10 cellular contexts compared by ENCODE assay signal in the genomic region with DNA sequence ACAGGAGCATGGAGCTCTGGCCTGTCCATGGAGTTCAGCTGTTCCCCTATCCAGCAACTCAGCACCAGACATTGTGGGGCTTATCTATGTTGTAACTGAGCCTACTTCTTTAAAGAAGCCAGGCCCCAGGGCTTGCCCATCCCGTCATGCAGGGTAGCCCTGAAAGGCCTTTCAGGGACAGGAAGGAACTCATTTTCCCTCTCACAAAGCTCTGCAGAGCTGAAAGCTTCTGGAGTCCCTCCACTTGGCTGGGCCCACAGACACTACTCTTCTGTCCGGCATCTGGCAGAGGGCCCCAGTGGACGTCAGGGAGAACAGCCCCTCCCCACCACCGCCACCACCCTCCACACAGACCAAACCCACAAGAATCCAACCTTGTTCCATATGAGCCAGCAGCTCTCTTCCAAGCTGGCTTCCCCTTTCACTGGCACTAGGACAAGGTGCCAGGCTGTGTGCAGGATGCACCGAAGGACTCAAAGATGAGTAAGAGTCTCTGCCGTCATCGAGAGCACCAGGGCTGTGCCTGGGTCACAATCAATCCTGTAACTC. TPM values are rescaled to one million over a fixed set of nuclear protein-coding genes. Genes with fewer than 3 reads are reported as not detected.
DNase-seq lines count a peak whose midpoint lies in the region; ATAC-seq and TF ChIP-seq lines count a peak whose summit lies in the region.
"Had no signal": no experiment of that assay in that cellular context is flagged by ENCODE, and none has a peak within 500 bp of the region (broad histone marks: within the 10 kb centered on the region; RNA-seq: fewer than 3 reads in every experiment).

No MANE protein-coding gene starts in this region.

- H3K27me3 Mint-ChIP-seq in T-helper 17 cell: peaks cover 17% of the 10 kb centered on the region
- H3K27me3 Mint-ChIP-seq in activated T-helper 2 cell treated with anti-CD3 and anti-CD28 coated beads, Interferon-gamma antibody, Interleukin-2, Interleukin-4, amounts not matched to agents 10 μg/mL and 5 μg/mL and 100 μg/mL, durations not matched to agents 14 hours and 24 hours and 36 hours (ENCODE audit: low read depth): peaks cover 3% of the 10 kb centered on the region

- H3K27ac ChIP-seq in fibroblast of lung (ENCODE audit: insufficient read depth, low read length) (peak overlapping the region; percentile 90), mesodermal cell (ENCODE audit: low read depth, low read length, severe bottlenecking) (peak overlapping the region; percentile 43), tibial artery (no peak overlapping the region)

- WGBS in mesodermal cell (ENCODE audit: insufficient coverage in 2 of 2), 2 experiments: 90 to 95% methylated on average over 4 to 6 of the region's 7 CpGs

- H3K4me2 ChIP-seq in fibroblast of lung (ENCODE audit: extremely low read depth, insufficient read depth, low read length): no peak overlapping the region

- H3K9me3 ChIP-seq in fibroblast of lung (ENCODE audit: control insufficient read depth, insufficient read depth, low read depth, low read length) (no peaks in the 10 kb centered on the region), mesodermal cell (ENCODE audit: control insufficient read depth, low read length) (no peaks in the 10 kb centered on the region), tibial artery (no peaks in the 10 kb centered on the region), T-helper 17 cell (ENCODE audit: control insufficient read depth, low read length, poor library complexity, severe bottlenecking) (no peaks in the 10 kb centered on the region)

- H4K20me1 ChIP-seq in fibroblast of lung (ENCODE audit: control insufficient read depth, extremely low read depth, insufficient read depth, low read length): no peaks in the 10 kb centered on the region

- H3K4me3 Mint-ChIP-seq in T-helper 17 cell: no peak overlapping the region
- no peak overlapping the region for H3K4me3 Mint-ChIP-seq in activated T-helper 2 cell treated with anti-CD3 and anti-CD28 coated beads, Interferon-gamma antibody, Interleukin-2, Interleukin-4, amounts not matched to agents 10 μg/mL and 5 μg/mL and 100 μg/mL, durations not matched to agents 14 hours and 24 hours and 36 hours (ENCODE audit: low read depth)

- intact Hi-C loops in tibial artery (cut with DNase I; ENCODE audit: low total_unique reads): no loop called here
- intact Hi-C loops in activated T-helper 2 cell treated with anti-CD3 and anti-CD28 coated beads, Interferon-gamma antibody, Interleukin-2, Interleukin-4, amounts not matched to agents 10 μg/mL and 5 μg/mL and 100 μg/mL, durations not matched to agents 14 hours and 24 hours and 36 hours (cut with micrococcal nuclease): no loop called here

- no peak overlapping the region for H3K4me3 ChIP-seq in fibroblast of lung (replicated peaks in 1 of 4; ENCODE audit: control extremely low read depth in 1 of 4, insufficient read depth in 1 of 4, low read depth in 3 of 4, low read length in 4 of 4)
- H3K4me3 ChIP-seq in mesodermal cell (ENCODE audit: extremely low read depth, insufficient read depth, low read length, poor library complexity, severe bottlenecking): no peak overlapping the region
- H3K4me3 ChIP-seq in tibial artery: no peak overlapping the region

- peak; percentile 22 for DNase-seq in T1000 (lab: John Stamatoyannopoulos, UW)
- peak; percentile 91 to 92 for DNase-seq in fibroblast of lung (ENCODE audit: low read depth in 2 of 2)
- peak; percentile 28 to 63 for DNase-seq in tibial artery
- DNase-seq in DMS153 treated with DMSO at 0.1 percent for 48 hours (lab: John Stamatoyannopoulos, UW; ENCODE audit: unreplicated experiment): no peak
- DNase-seq in T-helper 17 cell: no peak
- DNase-seq in activated T-helper 2 cell treated with anti-CD3 and anti-CD28 coated beads, Interferon-gamma antibody, Interleukin-2, Interleukin-4, amounts not matched to agents 10 μg/mL and 5 μg/mL and 100 μg/mL, durations not matched to agents 14 hours and 24 hours and 36 hours (ENCODE audit: low spot score): no peak
- DNase-seq: GDM1; stimulated activated CD4-positive, alpha-beta T cell treated with anti-CD3 and anti-CD28 coated beads, Interleukin-4, amount 100 ng/mL, for 24 hours had no signal

- peaks cover 2% of the 10 kb centered on the region for H3K79me2 ChIP-seq in fibroblast of lung (ENCODE audit: control insufficient read depth, insufficient read depth, low read length)

- no peak overlapping the region for H3K9ac ChIP-seq in fibroblast of lung (ENCODE audit: insufficient read depth, low read length)

- H3K27ac Mint-ChIP-seq in T-helper 17 cell: no peak overlapping the region
- H3K27ac Mint-ChIP-seq in activated T-helper 2 cell treated with anti-CD3 and anti-CD28 coated beads, Interferon-gamma antibody, Interleukin-2, Interleukin-4, amounts not matched to agents 10 μg/mL and 5 μg/mL and 100 μg/mL, durations not matched to agents 14 hours and 24 hours and 36 hours: no peak overlapping the region

- H3K4me1 ChIP-seq in fibroblast of lung (ENCODE audit: control insufficient read depth, extremely low read depth, insufficient read depth, low read length) (peaks cover 44% of the 10 kb centered on the region), mesodermal cell (ENCODE audit: control insufficient read depth, insufficient read depth, low read length, poor library complexity, severe bottlenecking) (peaks cover 3% of the 10 kb centered on the region), tibial artery (peaks cover 0 to 8% (median 0%) of the 10 kb centered on the region in 4 donors)

- no peaks in the 10 kb centered on the region for H3K36me3 ChIP-seq in fibroblast of lung (ENCODE audit: control insufficient read depth, insufficient read depth, low read length)
- peaks cover 13% of the 10 kb centered on the region for H3K36me3 ChIP-seq in mesodermal cell (ENCODE audit: control insufficient read depth, insufficient read depth, low read length)
- H3K36me3 ChIP-seq in tibial artery: no peaks in the 10 kb centered on the region

- ATAC-seq in HG02678 (IDR thresholded peaks at IDR 0.05; ENCODE audit: unreplicated experiment) (no peak), T-helper 17 cell (no peak)

- H3K27me3 ChIP-seq in fibroblast of lung (ENCODE audit: control insufficient read depth, insufficient read depth, low read length) (no peaks in the 10 kb centered on the region), tibial artery (peaks cover 0 to 3% of the 10 kb centered on the region in 2 donors)

- H2AFZ ChIP-seq in fibroblast of lung (ENCODE audit: low read length): no peak overlapping the region

- no peaks in the 10 kb centered on the region for H3K4me1 Mint-ChIP-seq in T-helper 17 cell
- H3K4me1 Mint-ChIP-seq in activated T-helper 2 cell treated with anti-CD3 and anti-CD28 coated beads, Interferon-gamma antibody, Interleukin-2, Interleukin-4, amounts not matched to agents 10 μg/mL and 5 μg/mL and 100 μg/mL, durations not matched to agents 14 hours and 24 hours and 36 hours (ENCODE audit: low read depth): no peaks in the 10 kb centered on the region

- TF ChIP-seq CTCF in fibroblast of lung (conservative IDR thresholded peaks at IDR 0.05 in 1 of 2, IDR thresholded peaks at IDR 0.05 in 1 of 2; ENCODE audit: low read depth in 1 of 2, low read length in 2 of 2) (no peak), tibial artery (IDR thresholded peaks at IDR 0.05) (no peak)

- H3K9me3 Mint-ChIP-seq in activated T-helper 2 cell treated with anti-CD3 and anti-CD28 coated beads, Interferon-gamma antibody, Interleukin-2, Interleukin-4, amounts not matched to agents 10 μg/mL and 5 μg/mL and 100 μg/mL, durations not matched to agents 14 hours and 24 hours and 36 hours: no peaks in the 10 kb centered on the region

- H3K36me3 Mint-ChIP-seq in T-helper 17 cell (ENCODE audit: low read depth): no peaks in the 10 kb centered on the region
- H3K36me3 Mint-ChIP-seq in activated T-helper 2 cell treated with anti-CD3 and anti-CD28 coated beads, Interferon-gamma antibody, Interleukin-2, Interleukin-4, amounts not matched to agents 10 μg/mL and 5 μg/mL and 100 μg/mL, durations not matched to agents 14 hours and 24 hours and 36 hours (ENCODE audit: low read depth): no peaks in the 10 kb centered on the region

RNA-seq across cellular contexts. Expression of a gene that starts 33.1 kb away (rescaled TPM):
- total RNA-seq in fibroblast of lung: 39.0 and 40.8 TPM in 2 replicates
- polyA plus RNA-seq in fibroblast of lung: 25.8 and 30.6 TPM in 2 replicates
- 30.7 and 33.8 TPM in 2 replicates for polyA plus RNA-seq in fibroblast of lung (2012)
- polyA minus RNA-seq in fibroblast of lung (ENCODE audit: low replicate concordance): 53.6 and 70.6 TPM in 2 replicates
- polyA plus RNA-seq in mesodermal cell (2013, experiment 1 of 2): 28.9 TPM
- polyA plus RNA-seq in mesodermal cell (2013, experiment 2 of 2): 30.9 TPM
- not detected for total RNA-seq in T-helper 17 cell
- not detected in 2 replicates for total RNA-seq in activated T-helper 2 cell treated with anti-CD3 and anti-CD28 coated beads, Interferon-gamma antibody, Interleukin-2, Interleukin-4, amounts not matched to agents 10 μg/mL and 5 μg/mL and 100 μg/mL, durations not matched to agents 14 hours and 24 hours and 36 hours

Comparison
In these comparisons a context has a peak if more than half of its experiments do, and no peak if none do; other contexts are left out.
1. DNase-seq: peak in T1000 (single experiment), fibroblast of lung (2 of 2) and tibial artery (2 of 2); none in DMS153 treated with DMSO at 0.1 percent for 48 hours (single experiment), T-helper 17 cell (0 of 3) and activated T-helper 2 cell treated with anti-CD3 and anti-CD28 coated beads, Interferon-gamma antibody, Interleukin-2, Interleukin-4, amounts not matched to agents 10 μg/mL and 5 μg/mL and 100 μg/mL, durations not matched to agents 14 hours and 24 hours and 36 hours (single experiment).
2. H3K27ac ChIP-seq: peak in fibroblast of lung (single experiment) and mesodermal cell (single experiment); none in tibial artery (0 of 2).
3. RNA of a gene that starts 33.1 kb away (total RNA-seq): 39.0 to 40.8 TPM in fibroblast of lung; not detected in T-helper 17 cell and not detected in activated T-helper 2 cell treated with anti-CD3 and anti-CD28 coated beads, Interferon-gamma antibody, Interleukin-2, Interleukin-4, amounts not matched to agents 10 μg/mL and 5 μg/mL and 100 μg/mL, durations not matched to agents 14 hours and 24 hours and 36 hours; every median in the first group is over 10 times any median in the second.